In genomic region chr2:158953926-158954763, GRCh38 we compare ENCODE assay signal across 9 cellular contexts. TPM values are rescaled to one million over a fixed set of nuclear protein-coding genes. Genes with fewer than 3 reads are reported as not detected.
DNase-seq lines count a peak whose midpoint lies in the region; ATAC-seq, FAIRE-seq and TF ChIP-seq lines count a peak whose summit lies in the region.
"Had no signal": no experiment of that assay in that cellular context is flagged by ENCODE, and none has a peak within 500 bp of the region (broad histone marks: within the 10 kb centered on the region; RNA-seq: fewer than 3 reads in every experiment).

No MANE protein-coding gene starts in this region.

- no peak for FAIRE-seq in bronchial epithelial cell (lab: Jason Lieb, UNC)
- FAIRE-seq: A204.1 had no signal

- H3K56ac ChIP-seq in IMR-90 (ENCODE audit: extremely low read depth, insufficient read depth, low read length), result no peak overlapping the region

- H3K4me1 ChIP-seq in IMR-90 (ENCODE audit: control insufficient read depth, insufficient read depth, low read length) (peaks cover 6% of the 10 kb centered on the region), mesenchymal stem cell (ENCODE audit: control insufficient read depth, insufficient read depth, low read depth, low read length) (peaks cover 12% of the 10 kb centered on the region), testis (peaks cover 11% of the 10 kb centered on the region)

- ATAC-seq in IMR-90 (ENCODE audit: low read depth), result peak; percentile 83

- no CpG with 5 or more reads among the region's 5 CpGs for WGBS in IMR-90 (ENCODE audit: extremely low coverage in 2 of 2, insufficient read length in 1 of 2), 2 experiments
- WGBS in mesenchymal stem cell, result 7% methylated on average over 3 of the region's 5 CpGs
- 22 to 35% methylated on average over 5 of the region's 5 CpGs for WGBS in testis, 2 donors

- BruUV-seq in IMR-90 (replicated peaks; lab: Mats Ljungman, UMichigan), result no TSS peak

- dilution Hi-C loops in IMR-90 (cut with HindIII; ENCODE audit: low sequenced_read_pairs, unreplicated experiment), result no loop called here

- H3K4me2 ChIP-seq in IMR-90 (ENCODE audit: low read depth, low read length) (no peak overlapping the region; the same call in 1 of the 2 replicates), mesenchymal stem cell (ENCODE audit: low read length, poor library complexity, severe bottlenecking) (peak overlapping the region; percentile 18)

- H4K8ac ChIP-seq in IMR-90 (ENCODE audit: low read depth in 2 of 2, low read length in 2 of 2), result no peak overlapping the region
- no peak overlapping the region for H4K8ac ChIP-seq in mesenchymal stem cell (ENCODE audit: low read length)

- no peak overlapping the region for H3K18ac ChIP-seq in IMR-90 (ENCODE audit: low read depth, low read length)
- peak overlapping the region in 1 of 2 experiments; percentile 56 for H3K18ac ChIP-seq in mesenchymal stem cell (ENCODE audit: low read depth in 1 of 2, low read length in 2 of 2)

- H2AK5ac ChIP-seq in IMR-90 (ENCODE audit: low read depth, low read length) (no peak overlapping the region), mesenchymal stem cell (ENCODE audit: low read length, severe bottlenecking) (no peak overlapping the region)

- peak overlapping the region in 1 of 2 experiments; percentile 90 for H2BK12ac ChIP-seq in mesenchymal stem cell (ENCODE audit: low read length in 2 of 2)

- H3K36me3 ChIP-seq in IMR-90 (ENCODE audit: control insufficient read depth, insufficient read depth, low read length), result no peaks in the 10 kb centered on the region
- H3K36me3 ChIP-seq in bronchial epithelial cell (ENCODE audit: control insufficient read depth, insufficient read depth, low read length), result no peaks in the 10 kb centered on the region
- H3K36me3 ChIP-seq in mesenchymal stem cell (ENCODE audit: control insufficient read depth in 1 of 2, insufficient read depth in 2 of 2, low read depth in 1 of 2, low read length in 2 of 2), result no peaks in the 10 kb centered on the region
- no peaks in the 10 kb centered on the region for H3K36me3 ChIP-seq in testis (ENCODE audit: low read depth, missing control alignments)

- H4K5ac ChIP-seq in IMR-90 (ENCODE audit: low read depth, low read length), result no peak overlapping the region

- H4K91ac ChIP-seq in IMR-90 (ENCODE audit: insufficient read depth, low read depth, low read length), result no peak overlapping the region
- H4K91ac ChIP-seq in mesenchymal stem cell (ENCODE audit: low read length), result no peak overlapping the region

- no peaks in the 10 kb centered on the region for H3K79me1 ChIP-seq in IMR-90 (ENCODE audit: low read depth in 1 of 2, low read length in 2 of 2)
- no peaks in the 10 kb centered on the region for H3K79me1 ChIP-seq in mesenchymal stem cell (replicated peaks; ENCODE audit: low read length, poor library complexity, severe bottlenecking)

- TF ChIP-seq POLR2A in IMR-90 (IDR thresholded peaks at IDR 0.05; ENCODE audit: low read depth, low read length) (no peak), testis (IDR thresholded peaks at IDR 0.05) (no peak)

- H3K9me3 ChIP-seq in IMR-90 (ENCODE audit: control insufficient read depth, insufficient read depth, low read length), result no peaks in the 10 kb centered on the region
- no peaks in the 10 kb centered on the region for H3K9me3 ChIP-seq in mesenchymal stem cell (ENCODE audit: control insufficient read depth, low read length)
- H3K9me3 ChIP-seq in testis, result no peaks in the 10 kb centered on the region

- H3K27ac ChIP-seq in IMR-90 (ENCODE audit: insufficient read depth, low read length) (no peak overlapping the region), mesenchymal stem cell (ENCODE audit: low read length, poor library complexity, severe bottlenecking) (peak overlapping the region; percentile 70), testis (no peak overlapping the region)

- H2AFZ ChIP-seq in IMR-90 (replicated peaks; ENCODE audit: low read length, poor library complexity), result no peak overlapping the region
- no peak overlapping the region for H2AFZ ChIP-seq in mesenchymal stem cell (ENCODE audit: low read depth, low read length)

- H3K4me3 ChIP-seq in IMR-90 (ENCODE audit: insufficient read depth, low read depth, low read length) (no peak overlapping the region), bronchial epithelial cell (ENCODE audit: low read depth, low read length) (no peak overlapping the region), mesenchymal stem cell (ENCODE audit: insufficient read depth in 1 of 2, low read depth in 1 of 2, low read length in 2 of 2) (no peak overlapping the region), testis (no peak overlapping the region)

- intact Hi-C loops in IMR-90 (cut with micrococcal nuclease), result no loop called here
- intact Hi-C loops in testis (cut with DNase I; ENCODE audit: low total_unique reads), result no loop called here

- no peak for TF ChIP-seq CTCF in IMR-90 (conservative IDR thresholded peaks at IDR 0.05; ENCODE audit: low read depth, low read length)
- no peak for TF ChIP-seq CTCF in bronchial epithelial cell (IDR thresholded peaks at IDR 0.05; ENCODE audit: insufficient read depth, low read length, severe bottlenecking)
- no peak for TF ChIP-seq CTCF in testis (IDR thresholded peaks at IDR 0.05)
- TF ChIP-seq CTCF in GM10266 (IDR thresholded peaks at IDR 0.05; ENCODE audit: control insufficient read depth, insufficient read depth, low read depth, missing control alignments), result no peak

- no peaks in the 10 kb centered on the region for H3K27me3 ChIP-seq in IMR-90 (ENCODE audit: control insufficient read depth, insufficient read depth, low read length)
- H3K27me3 ChIP-seq in bronchial epithelial cell (ENCODE audit: control insufficient read depth, insufficient read depth, low read length), result no peaks in the 10 kb centered on the region
- peaks cover 0 to 8% of the 10 kb centered on the region in 2 experiments for H3K27me3 ChIP-seq in mesenchymal stem cell (ENCODE audit: control insufficient read depth in 1 of 2, insufficient read depth in 1 of 2, low read length in 2 of 2)
- no peaks in the 10 kb centered on the region for H3K27me3 ChIP-seq in testis

- in situ Hi-C loops in IMR-90 (cut with MboI; ENCODE audit: low sequenced_read_pairs), result no loop called here

- H2BK20ac ChIP-seq in IMR-90 (ENCODE audit: low read depth, low read length), result no peak overlapping the region

- H2AK9ac ChIP-seq in IMR-90 (replicated peaks; ENCODE audit: low read depth, low read length, poor library complexity), result no peak overlapping the region

- H3K23ac ChIP-seq in IMR-90 (ENCODE audit: low read depth, low read length), result no peak overlapping the region
- H3K23ac ChIP-seq in mesenchymal stem cell (ENCODE audit: low read length in 2 of 2), result no peak overlapping the region

- no peak overlapping the region for H3K4ac ChIP-seq in IMR-90 (ENCODE audit: low read depth, low read length)
- peak overlapping the region in 1 of 2 experiments; percentile 67 for H3K4ac ChIP-seq in mesenchymal stem cell (ENCODE audit: low read depth in 1 of 2, low read length in 2 of 2)

- no peak overlapping the region for H2BK15ac ChIP-seq in IMR-90 (ENCODE audit: low read depth, low read length)
- no peak overlapping the region for H2BK15ac ChIP-seq in mesenchymal stem cell (ENCODE audit: low read depth, poor library complexity, severe bottlenecking)

- no peak overlapping the region for H2BK120ac ChIP-seq in IMR-90 (ENCODE audit: low read depth, low read length)
- H2BK120ac ChIP-seq in mesenchymal stem cell (ENCODE audit: low read depth, low read length), result no peak overlapping the region

- H3K9ac ChIP-seq in IMR-90 (ENCODE audit: low read depth, low read length) (no peak overlapping the region), mesenchymal stem cell (ENCODE audit: low read length) (peak overlapping the region; percentile 55)

- DNase-seq in NCI-H1417 (lab: John Stamatoyannopoulos, UW), result peak; percentile 17 to 81 (median 60)
- no peak for DNase-seq in NCI-H1417 treated with DMSO at 0.1 percent for 48 hours (lab: John Stamatoyannopoulos, UW)
- DNase-seq in IMR-90, result peak; percentile 89
- peak; percentile 89 for DNase-seq in RPMI8226
- DNase-seq in bronchial epithelial cell (ENCODE audit: low read depth), result peak; percentile 75
- peak; percentile 92 for DNase-seq in mesenchymal stem cell
- DNase-seq in testis, result peak; percentile 76
- no peak for DNase-seq in GM10266 (ENCODE audit: extremely low spot score)

- no peaks in the 10 kb centered on the region for H3K9me1 ChIP-seq in IMR-90 (ENCODE audit: insufficient read depth, low read length)

- CTCF ChIA-PET in IMR-90 (lab: Yijun Ruan, JAX), result interaction anchor here (0.9 kb wide), 1 partner anchor 18 kb away, joined by 3 read pairs; no protein-coding TSS in a partner anchor

- POLR2A ChIA-PET in IMR-90 (lab: Charles Lee; ENCODE audit: unreplicated experiment), result interaction anchor here (0.6 kb wide), 2 partner anchors 14 to 77 kb away, joined by 4 to 5 read pairs; no protein-coding TSS in a partner anchor

- H4K20me1 ChIP-seq in IMR-90 (ENCODE audit: insufficient read depth, low read length), result no peaks in the 10 kb centered on the region

- H2BK5ac ChIP-seq in IMR-90 (ENCODE audit: low read depth, low read length, poor library complexity, severe bottlenecking) (no peak overlapping the region), mesenchymal stem cell (ENCODE audit: low read depth, low read length, poor library complexity, severe bottlenecking) (no peak overlapping the region)

- H3K14ac ChIP-seq in IMR-90 (replicated peaks; ENCODE audit: low read depth, low read length), result no peak overlapping the region
- peak overlapping the region in 1 of 2 experiments; percentile 81 for H3K14ac ChIP-seq in mesenchymal stem cell (ENCODE audit: low read length in 2 of 2)

- TF ChIP-seq RAD21 in IMR-90 (IDR thresholded peaks at IDR 0.05; ENCODE audit: low read length), result no peak

TF ChIP-seq in IMR-90, 13 proteins besides CTCF, POLR2A, EP300 and RAD21:
- TF ChIP-seq RCOR1 (IDR thresholded peaks at IDR 0.05; ENCODE audit: insufficient replicate concordance, low read length), result no peak
- TF ChIP-seq FOS (IDR thresholded peaks at IDR 0.05; ENCODE audit: low read depth, low read length), result no peak
- TF ChIP-seq CEBPB (IDR thresholded peaks at IDR 0.05; ENCODE audit: low read depth, low read length), result 0 out of 2 replicates have a peak, but pooled peaks have one; percentile 40
- TF ChIP-seq NFE2L2 (IDR thresholded peaks at IDR 0.05; ENCODE audit: low read depth, low read length), result no peak

RNA-seq across cellular contexts. Expression of gene TANC1, which starts 14.3 kb away (rescaled TPM):
- 12.8 and 12.9 TPM in 2 replicates for total RNA-seq in IMR-90 (2012; rRNA removed)
- 10.1 and 10.2 TPM in 2 replicates for polyA plus RNA-seq in IMR-90 (2012; rRNA removed)
- polyA plus RNA-seq in IMR-90 (2012; cell fraction: cytosol; rRNA removed), result 3.6 and 5.0 TPM in 2 replicates
- polyA plus RNA-seq in IMR-90 (2012; cell fraction: nucleus; rRNA removed; ENCODE audit: low replicate concordance), result 27.3 and 53.0 TPM in 2 replicates
- total RNA-seq in bronchial epithelial cell, result 29.5 and 34.1 TPM in 2 replicates
- 28.5 TPM for polyA plus RNA-seq in mesenchymal stem cell (2013, experiment 1 of 2)
- 26.8 TPM for polyA plus RNA-seq in mesenchymal stem cell (2013, experiment 2 of 2)
- total RNA-seq in testis, result 10 to 100 TPM; 16.2 to 19.3 TPM
- 8.6 TPM for polyA plus RNA-seq in testis (ENCODE audit: insufficient read depth, low read depth, low replicate concordance)

Comparison
In these comparisons a context has a peak if more than half of its experiments do, and no peak if none do; other contexts are left out.
1. DNase-seq: peak in NCI-H1417 (3 of 3), IMR-90 (single experiment), RPMI8226 (single experiment), bronchial epithelial cell (single experiment), mesenchymal stem cell (single experiment) and testis (single experiment); none in NCI-H1417 treated with DMSO at 0.1 percent for 48 hours (single experiment) and GM10266 (single experiment).